14 cellular contexts compared by ENCODE assay signal in genomic region chr1:41588334-41588875, GRCh38.
"Had no signal": no experiment of that assay in that cellular context is flagged by ENCODE, and none has a peak within 500 bp of the region (broad histone marks: within the 10 kb centered on the region; RNA-seq: fewer than 3 reads in every experiment).

No MANE protein-coding gene starts in this region.

- DNase-seq: effector CD4-positive, alpha-beta T cell; foreskin melanocyte; head of caudate nucleus; hippocampal formation; kidney glomerular epithelial cell; mesendoderm; naive thymus-derived CD8-positive, alpha-beta T cell; ovary; sigmoid colon; stimulated activated CD4-positive, alpha-beta T cell treated with anti-CD3 and anti-CD28 coated beads, Interleukin-2, amount 100 ng/mL, for 24 hours; stimulated activated CD4-positive, alpha-beta T cell treated with anti-CD3 and anti-CD28 coated beads, Interleukin-4, amount 100 ng/mL, for 4 hours; stimulated activated naive CD4-positive, alpha-beta T cell; tibial artery; upper lobe of left lung had no signal

- H3K27me3 Mint-ChIP-seq: naive thymus-derived CD8-positive, alpha-beta T cell had no signal

- H3K4me3 Mint-ChIP-seq: naive thymus-derived CD8-positive, alpha-beta T cell had no signal

- ATAC-seq: naive thymus-derived CD8-positive, alpha-beta T cell had no signal

- H3K9me3 Mint-ChIP-seq: naive thymus-derived CD8-positive, alpha-beta T cell had no signal
